ENCODE assay signal across 16 cellular contexts in the genomic region with DNA sequence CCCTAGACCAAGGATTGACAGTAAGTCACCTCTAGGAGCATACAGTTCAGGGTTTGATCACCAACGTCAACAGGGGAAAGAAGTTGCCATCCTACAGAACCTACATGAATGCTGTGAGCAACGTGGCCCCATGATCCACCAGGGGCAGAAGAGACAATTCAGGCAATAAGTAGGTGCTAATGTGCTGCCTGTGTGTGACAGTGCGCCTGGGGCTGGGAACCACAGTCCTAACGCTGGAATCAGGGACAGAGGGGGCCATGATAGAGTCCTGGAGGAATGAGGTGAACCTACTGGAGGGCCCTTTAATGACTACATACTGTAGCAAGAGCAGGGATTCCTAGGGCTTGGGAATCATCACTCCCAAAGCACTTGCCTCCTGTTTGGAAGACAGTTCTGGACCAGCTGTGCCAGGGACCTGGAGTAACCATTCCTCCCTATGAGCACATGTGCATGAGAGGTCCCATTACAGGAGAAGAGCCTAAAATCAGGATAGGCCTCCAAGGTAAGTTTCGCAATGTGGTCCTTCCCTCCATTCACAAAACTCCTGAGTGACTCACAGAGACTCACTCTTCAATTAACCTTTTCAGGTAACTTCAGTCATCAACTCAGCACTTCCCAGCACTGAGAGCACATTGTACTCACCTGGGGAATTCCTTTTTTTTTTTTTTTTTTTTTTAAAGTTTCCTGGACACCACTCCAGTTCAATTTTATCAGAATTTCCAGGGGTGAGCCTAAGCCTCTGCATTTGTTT.
DNase-seq lines count a peak whose midpoint lies in the region; ATAC-seq, FAIRE-seq and TF ChIP-seq lines count a peak whose summit lies in the region.
"Had no signal": no experiment of that assay in that cellular context is flagged by ENCODE, and none has a peak within 500 bp of the region (broad histone marks: within the 10 kb centered on the region; RNA-seq: fewer than 3 reads in every experiment).

No MANE protein-coding gene starts in this region.

- H3K27ac Mint-ChIP-seq in activated naive CD4-positive, alpha-beta T cell treated with anti-CD3 and anti-CD28 coated beads for 36 hours = no peak overlapping the region
- H3K27ac Mint-ChIP-seq in endodermal cell = no peak overlapping the region
- H3K27ac Mint-ChIP-seq: CD8-positive, alpha-beta T cell; GM23338 had no signal

- H3K27me3 Mint-ChIP-seq in activated naive CD4-positive, alpha-beta T cell treated with anti-CD3 and anti-CD28 coated beads for 36 hours (ENCODE audit: low read depth) = no peaks in the 10 kb centered on the region
- H3K27me3 Mint-ChIP-seq in endodermal cell (ENCODE audit: insufficient read depth) = peaks cover 5% of the 10 kb centered on the region

- no peak overlapping the region for H2AFZ ChIP-seq in HepG2 (ENCODE audit: low read length)
- H2AFZ ChIP-seq: GM23338 had no signal

- no peak overlapping the region for H3K4me2 ChIP-seq in HepG2 (ENCODE audit: low read depth, low read length)
- H3K4me2 ChIP-seq: GM23338, KMS-11 had no signal

- ATAC-seq in HepG2 = peak; percentile 43; the same call in 1 of the 3 replicates
- ATAC-seq in HG03095 (IDR thresholded peaks at IDR 0.05; ENCODE audit: unreplicated experiment) = no peak
- ATAC-seq: CD8-positive, alpha-beta T cell; GM23338 had no signal

- no peaks in the 10 kb centered on the region for H3K79me2 ChIP-seq in HepG2 (ENCODE audit: insufficient read depth, low read length)

- 69 to 79% methylated on average over 5 of the region's 5 CpGs for WGBS in endodermal cell (ENCODE audit: insufficient coverage in 1 of 2, insufficient read length in 1 of 2), 2 experiments
- WGBS in HepG2 (ENCODE audit: low lambda C conversion rate) = 31% methylated on average over 4 of the region's 5 CpGs

- TF ChIP-seq CTCF in endodermal cell (conservative IDR thresholded peaks at IDR 0.05) (peak; percentile 25), HepG2 (CRISPR knock-in tag; IDR thresholded peaks at IDR 0.05) (no peak)

- intact Hi-C loops in activated naive CD4-positive, alpha-beta T cell treated with anti-CD3 and anti-CD28 coated beads for 36 hours (cut with micrococcal nuclease) = no loop called here
- intact Hi-C loops in HepG2 (cut with micrococcal nuclease; ENCODE audit: unreplicated experiment) = no loop called here

- no peak for TF ChIP-seq RAD21 in HepG2 (CRISPR knock-in tag; IDR thresholded peaks at IDR 0.05)

- CTCF ChIA-PET in activated naive CD4-positive, alpha-beta T cell treated with anti-CD3 and anti-CD28 coated beads for 36 hours (lab: Charles Lee) = interaction anchor here (0.6 kb wide), 1 partner anchor 70 kb away, joined by 6 read pairs; no protein-coding TSS in a partner anchor
- CTCF ChIA-PET in HepG2 (lab: Yijun Ruan, JAX; ENCODE audit: low intra/inter-chr PET ratio, low total read pairs) = no interaction called here

- no TSS peak for BruUV-seq in HepG2 (replicated peaks; lab: Mats Ljungman, UMichigan)

- H3K9ac ChIP-seq in endodermal cell (ENCODE audit: extremely low read depth, low read length, poor library complexity, severe bottlenecking) (no peak overlapping the region), HepG2 (ENCODE audit: insufficient read depth, low read depth, low read length) (no peak overlapping the region)
- H3K9ac ChIP-seq: KMS-11 had no signal

- no peaks in the 10 kb centered on the region for H3K4me1 Mint-ChIP-seq in activated naive CD4-positive, alpha-beta T cell treated with anti-CD3 and anti-CD28 coated beads for 36 hours (ENCODE audit: low read depth)
- H3K4me1 Mint-ChIP-seq in endodermal cell = peaks cover 19% of the 10 kb centered on the region

- TF ChIP-seq EP300 in HepG2 (IDR thresholded peaks at IDR 0.05; ENCODE audit: low read depth in 2 of 2, low read length in 2 of 2) = no peak
- TF ChIP-seq EP300 in HepG2 (CRISPR knock-in tag; IDR thresholded peaks at IDR 0.05; ENCODE audit: borderline replicate concordance) = no peak

- H3K27ac ChIP-seq in endodermal cell (ENCODE audit: low read depth, low read length) (no peak overlapping the region), HepG2 (ENCODE audit: extremely low read length, insufficient read depth, low read length) (no peak overlapping the region)
- H3K27ac ChIP-seq: KMS-11 had no signal

- FAIRE-seq in HepG2 (lab: Jason Lieb, UNC) = no peak
- FAIRE-seq: D721Med had no signal

- H3K9me3 Mint-ChIP-seq in activated naive CD4-positive, alpha-beta T cell treated with anti-CD3 and anti-CD28 coated beads for 36 hours = no peaks in the 10 kb centered on the region
- H3K9me3 Mint-ChIP-seq in endodermal cell = no peaks in the 10 kb centered on the region
- H3K9me3 Mint-ChIP-seq: CD8-positive, alpha-beta T cell; GM23338 had no signal

- peak; percentile 8 for DNase-seq in activated naive CD4-positive, alpha-beta T cell treated with anti-CD3 and anti-CD28 coated beads for 36 hours
- DNase-seq in activated naive CD4-positive, alpha-beta T cell treated with anti-CD3 and anti-CD28 coated beads, Interleukin-2, amount 50 U/mL, for 16 hours = no peak
- DNase-seq in endodermal cell = peak; percentile 88
- no peak for DNase-seq in HepG2 (ENCODE audit: low spot score)
- DNase-seq in NCI-H1436 treated with DMSO at 0.1 percent for 48 hours (lab: John Stamatoyannopoulos, UW) = no peak
- DNase-seq in MV-4-11 (lab: John Stamatoyannopoulos, UW) = no peak
- DNase-seq in epidermal melanocyte (ENCODE audit: insufficient read length, low spot score) = no peak
- DNase-seq: CD8-positive, alpha-beta T cell; DMS79; NCI-H1092; NCI-H2081 treated with DMSO at 0.1 percent for 48 hours; NCI-H226 had no signal

- H3K4me3 ChIP-seq in endodermal cell (ENCODE audit: low read length) = no peak overlapping the region
- no peak overlapping the region for H3K4me3 ChIP-seq in HepG2 (replicated peaks in 1 of 3; ENCODE audit: insufficient read depth in 1 of 3, low read depth in 2 of 3, low read length in 3 of 3)
- H3K4me3 ChIP-seq: GM23338 had no signal

- no peaks in the 10 kb centered on the region for H3K9me3 ChIP-seq in endodermal cell (ENCODE audit: control insufficient read depth, low read length)
- no peaks in the 10 kb centered on the region for H3K9me3 ChIP-seq in HepG2 (ENCODE audit: low read length)

- H3K4me1 ChIP-seq in endodermal cell (ENCODE audit: control insufficient read depth, insufficient read depth, low read length) (no peaks in the 10 kb centered on the region), HepG2 (ENCODE audit: insufficient read depth, low read length) (no peaks in the 10 kb centered on the region)

- in situ Hi-C loops in HepG2 (cut with HindIII; ENCODE audit: extremely low pct_ligation_motif_present, low pct_unique_long_range_greater_than_20kb) = no loop called here

- no peaks in the 10 kb centered on the region for H4K20me1 ChIP-seq in HepG2 (ENCODE audit: insufficient read depth, low read length)

- H3K36me3 Mint-ChIP-seq in activated naive CD4-positive, alpha-beta T cell treated with anti-CD3 and anti-CD28 coated beads for 36 hours (ENCODE audit: low read depth) = no peaks in the 10 kb centered on the region
- H3K36me3 Mint-ChIP-seq in endodermal cell (ENCODE audit: low read depth) = no peaks in the 10 kb centered on the region
- H3K36me3 Mint-ChIP-seq: CD8-positive, alpha-beta T cell had no signal

- POLR2A ChIA-PET in HepG2 (lab: Yijun Ruan, JAX) = no interaction called here

- no peak overlapping the region for H3K4me3 Mint-ChIP-seq in activated naive CD4-positive, alpha-beta T cell treated with anti-CD3 and anti-CD28 coated beads for 36 hours
- H3K4me3 Mint-ChIP-seq in endodermal cell = no peak overlapping the region
- H3K4me3 Mint-ChIP-seq: CD8-positive, alpha-beta T cell; GM23338 had no signal

- no peaks in the 10 kb centered on the region for H3K36me3 ChIP-seq in endodermal cell (ENCODE audit: control insufficient read depth, insufficient read depth, low read length)
- no peaks in the 10 kb centered on the region for H3K36me3 ChIP-seq in HepG2 (replicated peaks in 1 of 2; ENCODE audit: control insufficient read depth in 1 of 2, insufficient read depth in 2 of 2, low read length in 2 of 2)

- H3K27me3 ChIP-seq in endodermal cell (ENCODE audit: control insufficient read depth, insufficient read depth, low read length, poor library complexity, severe bottlenecking) (no peaks in the 10 kb centered on the region), HepG2 (ENCODE audit: control insufficient read depth in 1 of 2, insufficient read depth in 2 of 2, low read length in 2 of 2) (peaks cover 3 to 49% of the 10 kb centered on the region in 2 experiments; a peak in 3 of 5 replicates)

- no peak for TF ChIP-seq POLR2A in HepG2 (IDR thresholded peaks at IDR 0.05; ENCODE audit: insufficient read depth in 1 of 2, low read depth in 2 of 2, low read length in 2 of 2)

TF ChIP-seq in HepG2, 621 proteins besides CTCF, POLR2A, EP300 and RAD21:
- TF ChIP-seq CEBPB (IDR thresholded peaks at IDR 0.05; ENCODE audit: borderline replicate concordance, low read depth, low read length) (peak; percentile 53; the same call in 1 of the 2 replicates), MATR3 (CRISPR knock-in tag; IDR thresholded peaks at IDR 0.05) (no peak)

Comparison
In these comparisons a context has a peak if more than half of its experiments do, and no peak if none do; other contexts are left out.
1. DNase-seq: peak in activated naive CD4-positive, alpha-beta T cell treated with anti-CD3 and anti-CD28 coated beads for 36 hours (single experiment) and endodermal cell (single experiment); none in activated naive CD4-positive, alpha-beta T cell treated with anti-CD3 and anti-CD28 coated beads, Interleukin-2, amount 50 U/mL, for 16 hours (single experiment), HepG2 (single experiment), NCI-H1436 treated with DMSO at 0.1 percent for 48 hours (single experiment), MV-4-11 (single experiment) and epidermal melanocyte (single experiment).